11 cellular contexts compared by ENCODE assay signal in the genomic region with DNA sequence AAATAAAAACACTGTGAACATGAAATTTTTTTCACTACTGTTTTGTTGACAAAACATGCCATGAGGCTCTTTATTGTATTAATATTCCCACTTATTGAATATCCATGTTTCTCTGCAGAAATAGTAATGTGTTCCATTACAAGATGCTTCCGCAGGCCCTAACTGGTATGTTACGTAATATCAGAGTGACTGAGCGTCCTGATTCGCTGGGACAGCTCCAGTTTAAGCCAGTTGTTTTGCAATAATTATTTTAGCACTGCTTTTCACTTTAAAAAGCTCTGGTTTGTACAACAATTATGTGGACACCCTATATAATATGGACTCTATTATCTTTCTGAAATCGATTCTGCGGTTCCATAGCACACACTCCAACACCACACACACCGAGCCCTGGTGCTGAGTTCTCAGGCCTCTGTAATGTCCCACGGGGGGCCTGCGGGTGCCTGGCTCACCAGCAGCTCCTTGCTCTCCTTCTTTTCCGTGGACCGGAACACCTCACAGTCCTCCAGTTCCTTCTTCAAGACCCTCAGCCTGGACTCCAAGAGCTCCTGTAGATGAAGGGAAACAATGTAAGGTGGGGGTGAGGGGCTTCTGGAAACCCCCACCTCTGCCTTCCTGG. TPM values are rescaled to one million over a fixed set of nuclear protein-coding genes. Genes with fewer than 3 reads are reported as not detected.
DNase-seq lines count a peak whose midpoint lies in the region; ATAC-seq and TF ChIP-seq lines count a peak whose summit lies in the region.
"Had no signal": no experiment of that assay in that cellular context is flagged by ENCODE, and none has a peak within 500 bp of the region (broad histone marks: within the 10 kb centered on the region; RNA-seq: fewer than 3 reads in every experiment).

No MANE protein-coding gene starts in this region.

- peak overlapping the region; percentile 86 for H3K4me3 Mint-ChIP-seq in T-helper 2 cell treated with Interferon-gamma antibody and Interleukin-4, amounts not matched to agents 5 μg/mL and 100 μg/mL, for 36 hours
- peak overlapping the region; percentile 88 for H3K4me3 Mint-ChIP-seq in activated T-helper 1 cell treated with anti-CD3 and anti-CD28 coated beads, Interleukin-12 subunit alpha, Interleukin-12 subunit beta, Interleukin-2, Interleukin-4 antibody, amounts not matched to agents 30 ng/mL and 10 ng/mL and 1 ng/mL, durations not matched to agents 14 hours and 24 hours and 36 hours
- peak overlapping the region in 1 of 2 donors; percentile 86 for H3K4me3 Mint-ChIP-seq in stimulated activated naive B cell treated with anti-CD40 and anti-IgM and Interleukin-4, amounts not matched to agents 10 μg/mL and 1 μg/mL and 100 μg/mL, for 72 hours
- H3K4me3 Mint-ChIP-seq in activated CD8-positive, alpha-beta memory T cell treated with anti-CD3 and anti-CD28 coated beads, Interleukin-2, amount 10 ng/mL, durations not matched to agents 7 days and 5 days: no peak overlapping the region

- H2AFZ ChIP-seq in hepatocyte: no peak overlapping the region

- no peaks in the 10 kb centered on the region for H3K9me3 ChIP-seq in hepatocyte (ENCODE audit: low read depth)

- H3K4me1 Mint-ChIP-seq in T-helper 2 cell treated with Interferon-gamma antibody and Interleukin-4, amounts not matched to agents 5 μg/mL and 100 μg/mL, for 36 hours (ENCODE audit: low read depth): peaks cover 30% of the 10 kb centered on the region
- peaks cover 31% of the 10 kb centered on the region for H3K4me1 Mint-ChIP-seq in activated T-helper 1 cell treated with anti-CD3 and anti-CD28 coated beads, Interleukin-12 subunit alpha, Interleukin-12 subunit beta, Interleukin-2, Interleukin-4 antibody, amounts not matched to agents 30 ng/mL and 10 ng/mL and 1 ng/mL, durations not matched to agents 14 hours and 24 hours and 36 hours (ENCODE audit: low read depth)
- peaks cover 59 to 75% of the 10 kb centered on the region in 2 donors for H3K4me1 Mint-ChIP-seq in stimulated activated naive B cell treated with anti-CD40 and anti-IgM and Interleukin-4, amounts not matched to agents 10 μg/mL and 1 μg/mL and 100 μg/mL, for 72 hours
- peaks cover 24% of the 10 kb centered on the region for H3K4me1 Mint-ChIP-seq in activated CD8-positive, alpha-beta memory T cell treated with anti-CD3 and anti-CD28 coated beads, Interleukin-2, amount 10 ng/mL, durations not matched to agents 7 days and 5 days

- H3K9me2 ChIP-seq in hepatocyte (replicated peaks; ENCODE audit: insufficient read depth): no peaks in the 10 kb centered on the region

- peaks cover 51% of the 10 kb centered on the region for H3K27me3 Mint-ChIP-seq in T-helper 2 cell treated with Interferon-gamma antibody and Interleukin-4, amounts not matched to agents 5 μg/mL and 100 μg/mL, for 36 hours (ENCODE audit: low read depth)
- H3K27me3 Mint-ChIP-seq in activated T-helper 1 cell treated with anti-CD3 and anti-CD28 coated beads, Interleukin-12 subunit alpha, Interleukin-12 subunit beta, Interleukin-2, Interleukin-4 antibody, amounts not matched to agents 30 ng/mL and 10 ng/mL and 1 ng/mL, durations not matched to agents 14 hours and 24 hours and 36 hours (ENCODE audit: insufficient read depth): peaks cover 49% of the 10 kb centered on the region
- H3K27me3 Mint-ChIP-seq in stimulated activated naive B cell treated with anti-CD40 and anti-IgM and Interleukin-4, amounts not matched to agents 10 μg/mL and 1 μg/mL and 100 μg/mL, for 72 hours: peaks cover 30% of the 10 kb centered on the region in 2 donors
- H3K27me3 Mint-ChIP-seq in activated CD8-positive, alpha-beta memory T cell treated with anti-CD3 and anti-CD28 coated beads, Interleukin-2, amount 10 ng/mL, durations not matched to agents 7 days and 5 days: peaks cover 42% of the 10 kb centered on the region

- H3K4me1 ChIP-seq in hepatocyte (ENCODE audit: insufficient read depth): peaks cover 20% of the 10 kb centered on the region

- no peak overlapping the region for H3K4me3 ChIP-seq in hepatocyte

- TF ChIP-seq CTCF in hepatocyte (IDR thresholded peaks at IDR 0.05; ENCODE audit: poor library complexity): no peak

- no peak for DNase-seq in T-helper 2 cell treated with Interferon-gamma antibody and Interleukin-4, amounts not matched to agents 5 μg/mL and 100 μg/mL, for 36 hours (ENCODE audit: low spot score)
- no peak for DNase-seq in T-helper 2 cell
- DNase-seq in activated T-helper 1 cell treated with anti-CD3 and anti-CD28 coated beads, Interleukin-12 subunit alpha, Interleukin-12 subunit beta, Interleukin-2, Interleukin-4 antibody, amounts not matched to agents 30 ng/mL and 10 ng/mL and 1 ng/mL, durations not matched to agents 14 hours and 24 hours and 36 hours (ENCODE audit: low spot score): no peak
- DNase-seq in hepatocyte (ENCODE audit: low spot score): no peak
- DNase-seq in stimulated activated naive B cell treated with anti-CD40 and anti-IgM and Interleukin-4, amounts not matched to agents 10 μg/mL and 1 μg/mL and 100 μg/mL, for 72 hours: no peak
- DNase-seq in activated CD8-positive, alpha-beta memory T cell treated with anti-CD3 and anti-CD28 coated beads, Interleukin-2, amount 10 ng/mL, durations not matched to agents 7 days and 5 days: no peak
- DNase-seq in HCEC 1CT: no peak
- no peak for DNase-seq in NCI-H2227 treated with DMSO at 0.1 percent for 48 hours (lab: John Stamatoyannopoulos, UW)
- DNase-seq: NCI-H526 treated with DMSO at 0.1 percent for 48 hours had no signal

- no peak overlapping the region for H3K27ac ChIP-seq in hepatocyte

- H3K36me3 ChIP-seq in hepatocyte (replicated peaks; ENCODE audit: insufficient read depth, low read depth): no peaks in the 10 kb centered on the region

- H4K20me1 ChIP-seq in hepatocyte (ENCODE audit: insufficient read depth, poor library complexity, severe bottlenecking): no peaks in the 10 kb centered on the region

- H3K27ac Mint-ChIP-seq in T-helper 2 cell treated with Interferon-gamma antibody and Interleukin-4, amounts not matched to agents 5 μg/mL and 100 μg/mL, for 36 hours: no peak overlapping the region
- H3K27ac Mint-ChIP-seq in activated T-helper 1 cell treated with anti-CD3 and anti-CD28 coated beads, Interleukin-12 subunit alpha, Interleukin-12 subunit beta, Interleukin-2, Interleukin-4 antibody, amounts not matched to agents 30 ng/mL and 10 ng/mL and 1 ng/mL, durations not matched to agents 14 hours and 24 hours and 36 hours: no peak overlapping the region
- peak overlapping the region; percentile 93 for H3K27ac Mint-ChIP-seq in stimulated activated naive B cell treated with anti-CD40 and anti-IgM and Interleukin-4, amounts not matched to agents 10 μg/mL and 1 μg/mL and 100 μg/mL, for 72 hours
- no peak overlapping the region for H3K27ac Mint-ChIP-seq in activated CD8-positive, alpha-beta memory T cell treated with anti-CD3 and anti-CD28 coated beads, Interleukin-2, amount 10 ng/mL, durations not matched to agents 7 days and 5 days

- peaks cover 6% of the 10 kb centered on the region for H3K36me3 Mint-ChIP-seq in T-helper 2 cell treated with Interferon-gamma antibody and Interleukin-4, amounts not matched to agents 5 μg/mL and 100 μg/mL, for 36 hours (ENCODE audit: low read depth)
- peaks cover 3% of the 10 kb centered on the region for H3K36me3 Mint-ChIP-seq in activated T-helper 1 cell treated with anti-CD3 and anti-CD28 coated beads, Interleukin-12 subunit alpha, Interleukin-12 subunit beta, Interleukin-2, Interleukin-4 antibody, amounts not matched to agents 30 ng/mL and 10 ng/mL and 1 ng/mL, durations not matched to agents 14 hours and 24 hours and 36 hours (ENCODE audit: low read depth)
- peaks cover 9 to 17% of the 10 kb centered on the region in 2 donors for H3K36me3 Mint-ChIP-seq in stimulated activated naive B cell treated with anti-CD40 and anti-IgM and Interleukin-4, amounts not matched to agents 10 μg/mL and 1 μg/mL and 100 μg/mL, for 72 hours
- no peaks in the 10 kb centered on the region for H3K36me3 Mint-ChIP-seq in activated CD8-positive, alpha-beta memory T cell treated with anti-CD3 and anti-CD28 coated beads, Interleukin-2, amount 10 ng/mL, durations not matched to agents 7 days and 5 days

- no peaks in the 10 kb centered on the region for H3K9me3 Mint-ChIP-seq in T-helper 2 cell treated with Interferon-gamma antibody and Interleukin-4, amounts not matched to agents 5 μg/mL and 100 μg/mL, for 36 hours
- H3K9me3 Mint-ChIP-seq in activated T-helper 1 cell treated with anti-CD3 and anti-CD28 coated beads, Interleukin-12 subunit alpha, Interleukin-12 subunit beta, Interleukin-2, Interleukin-4 antibody, amounts not matched to agents 30 ng/mL and 10 ng/mL and 1 ng/mL, durations not matched to agents 14 hours and 24 hours and 36 hours: no peaks in the 10 kb centered on the region
- no peaks in the 10 kb centered on the region for H3K9me3 Mint-ChIP-seq in stimulated activated naive B cell treated with anti-CD40 and anti-IgM and Interleukin-4, amounts not matched to agents 10 μg/mL and 1 μg/mL and 100 μg/mL, for 72 hours
- H3K9me3 Mint-ChIP-seq in activated CD8-positive, alpha-beta memory T cell treated with anti-CD3 and anti-CD28 coated beads, Interleukin-2, amount 10 ng/mL, durations not matched to agents 7 days and 5 days (ENCODE audit: low read depth): no peaks in the 10 kb centered on the region
- H3K9me3 Mint-ChIP-seq: activated naive CD8-positive, alpha-beta T cell treated with anti-CD3 and anti-CD28 coated beads, Interleukin-2, amount 10 ng/mL, durations not matched to agents 7 days and 5 days had no signal

- ATAC-seq in stimulated activated naive B cell treated with anti-CD40 and anti-IgM and Interleukin-4, amounts not matched to agents 10 μg/mL and 1 μg/mL and 100 μg/mL, for 72 hours (replicated peaks): no peak
- ATAC-seq in activated CD8-positive, alpha-beta memory T cell treated with anti-CD3 and anti-CD28 coated beads, Interleukin-2, amount 10 ng/mL, durations not matched to agents 7 days and 5 days: no peak

- H3K4me2 ChIP-seq in hepatocyte: peak overlapping the region; percentile 100

- CTCF ChIA-PET in activated CD8-positive, alpha-beta memory T cell treated with anti-CD3 and anti-CD28 coated beads, Interleukin-2, amount 10 ng/mL, durations not matched to agents 7 days and 5 days (lab: Charles Lee): interaction anchor here (7.4 kb wide), 1 partner anchor 12 kb away, joined by 129 read pairs; no protein-coding TSS in a partner anchor

- H3K27me3 ChIP-seq in hepatocyte: peaks cover 30% of the 10 kb centered on the region

- intact Hi-C loops in activated T-helper 1 cell treated with anti-CD3 and anti-CD28 coated beads, Interleukin-12 subunit alpha, Interleukin-12 subunit beta, Interleukin-2, Interleukin-4 antibody, amounts not matched to agents 30 ng/mL and 10 ng/mL and 1 ng/mL, durations not matched to agents 14 hours and 24 hours and 36 hours (cut with micrococcal nuclease): no loop called here

- 74% methylated on average over 11 of the region's 11 CpGs for WGBS in hepatocyte (ENCODE audit: low lambda C conversion rate, missing lambda C conversion rate)

- no peaks in the 10 kb centered on the region for H3K79me2 ChIP-seq in hepatocyte

RNA-seq across cellular contexts. Expression of a gene that starts 1.8 kb away (rescaled TPM):
- total RNA-seq in activated T-helper 1 cell treated with anti-CD3 and anti-CD28 coated beads, Interleukin-12 subunit alpha, Interleukin-12 subunit beta, Interleukin-2, Interleukin-4 antibody, amounts not matched to agents 30 ng/mL and 10 ng/mL and 1 ng/mL, durations not matched to agents 14 hours and 24 hours and 36 hours: 1.5 and 1.8 TPM in 2 replicates
- not detected in 2 replicates for total RNA-seq in hepatocyte
- polyA plus RNA-seq in hepatocyte: 0.35 TPM in 1 of 2 replicates, not detected in the other
- total RNA-seq in activated CD8-positive, alpha-beta memory T cell treated with anti-CD3 and anti-CD28 coated beads, Interleukin-2, amount 10 ng/mL, durations not matched to agents 7 days and 5 days: 1 to 10 TPM; 1.6 to 1.7 TPM

RNA-seq across cellular contexts. Expression of a gene that starts 19.9 kb away (rescaled TPM):
- 31.8 and 34.8 TPM in 2 replicates for total RNA-seq in activated T-helper 1 cell treated with anti-CD3 and anti-CD28 coated beads, Interleukin-12 subunit alpha, Interleukin-12 subunit beta, Interleukin-2, Interleukin-4 antibody, amounts not matched to agents 30 ng/mL and 10 ng/mL and 1 ng/mL, durations not matched to agents 14 hours and 24 hours and 36 hours
- total RNA-seq in hepatocyte: 11.9 and 14.9 TPM in 2 replicates
- polyA plus RNA-seq in hepatocyte: 1.7 and 2.0 TPM in 2 replicates
- total RNA-seq in activated CD8-positive, alpha-beta memory T cell treated with anti-CD3 and anti-CD28 coated beads, Interleukin-2, amount 10 ng/mL, durations not matched to agents 7 days and 5 days: 10 to 100 TPM; 40.7 to 44.9 TPM

RNA-seq across cellular contexts. Expression of a gene that starts 40.5 kb away (rescaled TPM):
- total RNA-seq in activated T-helper 1 cell treated with anti-CD3 and anti-CD28 coated beads, Interleukin-12 subunit alpha, Interleukin-12 subunit beta, Interleukin-2, Interleukin-4 antibody, amounts not matched to agents 30 ng/mL and 10 ng/mL and 1 ng/mL, durations not matched to agents 14 hours and 24 hours and 36 hours: 2,098 and 2,121 TPM in 2 replicates
- 2,199 and 2,553 TPM in 2 replicates for total RNA-seq in hepatocyte
- polyA plus RNA-seq in hepatocyte: 680 TPM in 2 replicates
- 1,000 to 10,000 TPM; 1,565 to 1,861 TPM for total RNA-seq in activated CD8-positive, alpha-beta memory T cell treated with anti-CD3 and anti-CD28 coated beads, Interleukin-2, amount 10 ng/mL, durations not matched to agents 7 days and 5 days

RNA-seq across cellular contexts. Expression of a gene that starts 55.8 kb away (rescaled TPM):
- total RNA-seq in activated T-helper 1 cell treated with anti-CD3 and anti-CD28 coated beads, Interleukin-12 subunit alpha, Interleukin-12 subunit beta, Interleukin-2, Interleukin-4 antibody, amounts not matched to agents 30 ng/mL and 10 ng/mL and 1 ng/mL, durations not matched to agents 14 hours and 24 hours and 36 hours: not detected in 2 replicates
- not detected in 2 replicates for total RNA-seq in hepatocyte
- not detected in 2 replicates for polyA plus RNA-seq in hepatocyte
- total RNA-seq in activated CD8-positive, alpha-beta memory T cell treated with anti-CD3 and anti-CD28 coated beads, Interleukin-2, amount 10 ng/mL, durations not matched to agents 7 days and 5 days: not detected
- total RNA-seq: activated naive CD8-positive, alpha-beta T cell treated with anti-CD3 and anti-CD28 coated beads, Interleukin-2, amount 10 ng/mL, durations not matched to agents 7 days and 5 days; frontal cortex had no signal

RNA-seq across cellular contexts. Expression of a gene that starts 57.7 kb away (rescaled TPM):
- 15.3 and 17.1 TPM in 2 replicates for total RNA-seq in activated T-helper 1 cell treated with anti-CD3 and anti-CD28 coated beads, Interleukin-12 subunit alpha, Interleukin-12 subunit beta, Interleukin-2, Interleukin-4 antibody, amounts not matched to agents 30 ng/mL and 10 ng/mL and 1 ng/mL, durations not matched to agents 14 hours and 24 hours and 36 hours
- 6.1 and 13.2 TPM in 2 replicates for total RNA-seq in hepatocyte
- polyA plus RNA-seq in hepatocyte: 6.5 and 9.9 TPM in 2 replicates
- total RNA-seq in activated CD8-positive, alpha-beta memory T cell treated with anti-CD3 and anti-CD28 coated beads, Interleukin-2, amount 10 ng/mL, durations not matched to agents 7 days and 5 days: 10 to 100 TPM; 20.0 to 26.2 TPM
